23 cellular contexts compared by ENCODE assay signal in genomic region chr10:130984686-130985085, GRCh38.
"Had no signal": no experiment of that assay in that cellular context is flagged by ENCODE, and none has a peak within 500 bp of the region (broad histone marks: within the 10 kb centered on the region; RNA-seq: fewer than 3 reads in every experiment).

No MANE protein-coding gene starts in this region.

- H3K36me3 ChIP-seq: heart right ventricle, left ventricle myocardium inferior, neural progenitor cell, neutrophil, right lobe of liver, thyroid gland, transverse colon, upper lobe of left lung had no signal

- DNase-seq: heart right ventricle; islet precursor cell; left ventricle myocardium inferior; naive thymus-derived CD8-positive, alpha-beta T cell; occipital lobe; psoas muscle; right lobe of liver; stimulated activated CD4-positive, alpha-beta T cell treated with anti-CD3 and anti-CD28 coated beads, Interleukin-1b, Interleukin-23, amount 100 ng/mL, for 48 hours; stimulated activated CD4-positive, alpha-beta T cell treated with anti-CD3 and anti-CD28 coated beads, Interleukin-2, amount 100 ng/mL, for 48 hours; stimulated activated CD4-positive, alpha-beta T cell treated with anti-CD3 and anti-CD28 coated beads, Interleukin-4, amount 100 ng/mL, for 4 hours; stimulated activated CD8-positive, alpha-beta memory T cell treated with anti-CD3 and anti-CD28 coated beads, Interleukin-4, amount 100 ng/mL, for 48 hours; stimulated activated naive CD4-positive, alpha-beta T cell treated with Interleukin-2 at 50 U/mL for 16 hours; stimulated activated naive CD8-positive, alpha-beta T cell treated with anti-CD3 and anti-CD28 coated beads, Interleukin-15, amount 100 ng/mL, for 72 hours; substantia nigra; thyroid gland; transverse colon had no signal

- H3K4me1 ChIP-seq: heart right ventricle, left ventricle myocardium inferior, neural progenitor cell, parathyroid adenoma, psoas muscle, right lobe of liver, thyroid gland, transverse colon, upper lobe of left lung had no signal

- ATAC-seq: heart right ventricle; naive thymus-derived CD8-positive, alpha-beta T cell; psoas muscle; right lobe of liver; stimulated activated memory B cell treated with anti-CD40 and anti-IgM and Interleukin-4, amounts not matched to agents 10 μg/mL and 1 μg/mL and 100 μg/mL, for 72 hours; stimulated activated naive CD8-positive, alpha-beta T cell treated with anti-CD3 and anti-CD28 coated beads, Interleukin-15, amount 100 ng/mL, for 72 hours had no signal

- H3K9me3 ChIP-seq: neutrophil, psoas muscle, right lobe of liver, thyroid gland, upper lobe of left lung had no signal

- H3K27ac ChIP-seq: heart right ventricle, hepatocyte, left ventricle myocardium inferior, neural progenitor cell, neutrophil, parathyroid adenoma, psoas muscle, right lobe of liver, thyroid gland, transverse colon, upper lobe of left lung had no signal

- H3K4me3 ChIP-seq: heart right ventricle, hepatocyte, left ventricle myocardium inferior, neural progenitor cell, psoas muscle, right lobe of liver, smooth muscle cell, thyroid gland, transverse colon, upper lobe of left lung had no signal

- H3K27me3 ChIP-seq: hepatocyte, neural progenitor cell, neutrophil, right lobe of liver, thyroid gland, transverse colon, upper lobe of left lung had no signal
